1 cellular context compared by ENCODE assay signal in genomic region chr6:30740993-30741784, GRCh38.
TF ChIP-seq lines count a peak whose summit lies in the region.

No MANE protein-coding gene starts in this region.

TF ChIP-seq in endothelial cell of umbilical vein, 7 proteins besides CTCF, POLR2A, EP300 and RAD21:
- TF ChIP-seq GATA2 (IDR thresholded peaks at IDR 0.05; ENCODE audit: insufficient read depth, insufficient read length, low read depth, low read length), result no peak
- TF ChIP-seq POLR2AphosphoS5 (IDR thresholded peaks at IDR 0.05; ENCODE audit: insufficient read depth, low read depth, low read length), result no peak
- TF ChIP-seq MAX (IDR thresholded peaks at IDR 0.05; ENCODE audit: insufficient read depth, insufficient read length), result no peak
- no peak for TF ChIP-seq JUN (IDR thresholded peaks at IDR 0.05; ENCODE audit: borderline replicate concordance, insufficient read depth, insufficient read length, low read depth)
- no peak for TF ChIP-seq MYC (IDR thresholded peaks at IDR 0.05; ENCODE audit: low read depth, low read length)
- TF ChIP-seq EZH2 (IDR thresholded peaks at IDR 0.05; ENCODE audit: borderline replicate concordance, low read depth, low read length, severe bottlenecking), result no peak
- no peak for TF ChIP-seq FOS (IDR thresholded peaks at IDR 0.05; ENCODE audit: borderline replicate concordance, insufficient read depth, low read length)
